ENCODE assay signal across 8 cellular contexts in genomic region chr15:92625297-92625980, GRCh38. TPM values are rescaled to one million over a fixed set of nuclear protein-coding genes. Genes with fewer than 3 reads are reported as not detected.
DNase-seq lines count a peak whose midpoint lies in the region; ATAC-seq and TF ChIP-seq lines count a peak whose summit lies in the region.

No MANE protein-coding gene starts in this region.

- H3K36me3 ChIP-seq in vagina = no peaks in the 10 kb centered on the region

- no peaks in the 10 kb centered on the region for H3K27me3 ChIP-seq in vagina

- no peaks in the 10 kb centered on the region for H3K9me3 ChIP-seq in vagina

- TF ChIP-seq POLR2A in vagina (IDR thresholded peaks at IDR 0.05) = no peak

- intact Hi-C loops in vagina (cut with DNase I) = no loop called here

- H3K4me3 ChIP-seq in GM12864 (ENCODE audit: low read depth, low read length) (no peak overlapping the region), vagina (no peak overlapping the region)

- H3K27ac ChIP-seq in vagina = peak overlapping the region; percentile 20

- peak; percentile 72 for ATAC-seq in GM21423 (IDR thresholded peaks at IDR 0.05; ENCODE audit: unreplicated experiment)

- peaks cover 20% of the 10 kb centered on the region for H3K4me1 ChIP-seq in vagina

- DNase-seq in GM12864 (ENCODE audit: low read depth) (peak; percentile 55), LHCN-M2 (ENCODE audit: low read depth) (peak; percentile 94), fibroblast of peridontal ligament (ENCODE audit: extremely low read depth) (peak; percentile 44), vagina (ENCODE audit: extremely low spot score in 2 of 2) (no peak), retina (no peak), ecto neural progenitor cell (ENCODE audit: low spot score) (no peak), T1000 (lab: John Stamatoyannopoulos, UW) (no peak)

- TF ChIP-seq CTCF in GM12864 (IDR thresholded peaks at IDR 0.05; ENCODE audit: low read depth, low read length, missing control alignments) (no peak), vagina (IDR thresholded peaks at IDR 0.05) (no peak)

RNA-seq across cellular contexts. Expression of gene FAM174B, which starts 30.1 kb away (rescaled TPM):
- total RNA-seq in LHCN-M2 (2014; rRNA removed) (9.6 and 14.8 TPM in 2 replicates), vagina (4.9 TPM)
- polyA plus RNA-seq in LHCN-M2 (2012) = 10.6 TPM

Comparison
In these comparisons a context has a peak if more than half of its experiments do, and no peak if none do; other contexts are left out.
1. DNase-seq: peak in GM12864 (single experiment), LHCN-M2 (single experiment) and fibroblast of peridontal ligament (single experiment); none in vagina (0 of 2), retina (single experiment), ecto neural progenitor cell (single experiment) and T1000 (single experiment).